ENCODE assay signal across 28 cellular contexts in the genomic region with DNA sequence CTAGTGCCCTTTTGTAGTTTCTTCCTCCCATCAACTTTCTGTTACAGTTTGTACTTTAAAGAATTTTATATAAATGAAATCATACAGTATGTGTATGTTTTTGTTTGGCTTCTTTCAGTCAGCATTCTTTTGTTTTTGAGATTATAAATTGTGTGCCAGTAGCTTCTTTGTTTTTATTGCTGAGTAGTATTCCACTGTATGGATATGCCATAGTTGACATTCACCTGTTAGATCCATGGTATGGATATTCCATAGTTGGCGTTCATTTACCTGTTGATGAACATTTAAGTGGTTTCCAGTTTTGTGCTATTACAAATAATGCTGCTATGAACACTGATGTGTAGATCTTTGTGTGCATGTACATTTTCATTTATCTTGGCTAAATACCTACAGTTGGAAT.
"Had no signal": no experiment of that assay in that cellular context is flagged by ENCODE, and none has a peak within 500 bp of the region (broad histone marks: within the 10 kb centered on the region; RNA-seq: fewer than 3 reads in every experiment).

No MANE protein-coding gene starts in this region.

- H3K4me3 Mint-ChIP-seq: stimulated activated effector memory CD8-positive, alpha-beta T cell treated with anti-CD3 and anti-CD28 coated beads, Interleukin-12 subunit alpha, Interleukin-12 subunit beta, amount 100 ng/mL, for 72 hours; stimulated activated memory B cell treated with anti-CD40 and anti-IgM and Interleukin-4, amounts not matched to agents 10 μg/mL and 1 μg/mL and 100 μg/mL, for 72 hours; stimulated activated naive B cell treated with anti-CD40 and anti-IgM and Interleukin-4, amounts not matched to agents 10 μg/mL and 1 μg/mL and 100 μg/mL, for 72 hours; stimulated activated naive CD8-positive, alpha-beta T cell treated with anti-CD3 and anti-CD28 coated beads, Interleukin-15, amount 100 ng/mL, for 72 hours; stimulated activated naive CD8-positive, alpha-beta T cell treated with anti-CD3 and anti-CD28 coated beads, Interleukin-15, Interleukin-2, amounts not matched to agents 100 ng/mL and 50 ng/mL, for 24 hours; type B pancreatic cell had no signal

- H3K9me3 Mint-ChIP-seq: stimulated activated effector memory CD8-positive, alpha-beta T cell treated with anti-CD3 and anti-CD28 coated beads, Interleukin-12 subunit alpha, Interleukin-12 subunit beta, amount 100 ng/mL, for 72 hours; stimulated activated memory B cell treated with anti-CD40 and anti-IgM and Interleukin-4, amounts not matched to agents 10 μg/mL and 1 μg/mL and 100 μg/mL, for 72 hours; stimulated activated naive B cell treated with anti-CD40 and anti-IgM and Interleukin-4, amounts not matched to agents 10 μg/mL and 1 μg/mL and 100 μg/mL, for 72 hours; stimulated activated naive CD8-positive, alpha-beta T cell treated with anti-CD3 and anti-CD28 coated beads, Interleukin-15, amount 100 ng/mL, for 72 hours; stimulated activated naive CD8-positive, alpha-beta T cell treated with anti-CD3 and anti-CD28 coated beads, Interleukin-15, Interleukin-2, amounts not matched to agents 100 ng/mL and 50 ng/mL, for 24 hours; type B pancreatic cell had no signal

- H3K4me1 ChIP-seq: testis, tibial nerve, transverse colon, uterus, vagina had no signal

- H3K27ac ChIP-seq: stomach, suprapubic skin, testis, thoracic aorta, thyroid gland, tibial artery, tibial nerve, transverse colon, upper lobe of left lung, upper lobe of right lung, uterus, vagina had no signal

- H3K27me3 Mint-ChIP-seq: stimulated activated memory B cell treated with anti-CD40 and anti-IgM and Interleukin-4, amounts not matched to agents 10 μg/mL and 1 μg/mL and 100 μg/mL, for 72 hours; type B pancreatic cell had no signal

- H3K9me3 ChIP-seq: stomach, suprapubic skin, testis, thoracic aorta, thyroid gland, tibial artery, tibial nerve, transverse colon, upper lobe of left lung, upper lobe of right lung, uterus, vagina had no signal

- H3K27ac Mint-ChIP-seq: stimulated activated effector memory CD8-positive, alpha-beta T cell treated with anti-CD3 and anti-CD28 coated beads, Interleukin-12 subunit alpha, Interleukin-12 subunit beta, amount 100 ng/mL, for 72 hours; stimulated activated memory B cell treated with anti-CD40 and anti-IgM and Interleukin-4, amounts not matched to agents 10 μg/mL and 1 μg/mL and 100 μg/mL, for 72 hours; stimulated activated naive B cell treated with anti-CD40 and anti-IgM and Interleukin-4, amounts not matched to agents 10 μg/mL and 1 μg/mL and 100 μg/mL, for 72 hours; stimulated activated naive CD8-positive, alpha-beta T cell treated with anti-CD3 and anti-CD28 coated beads, Interleukin-15, Interleukin-2, amounts not matched to agents 100 ng/mL and 50 ng/mL, for 24 hours; type B pancreatic cell had no signal

- ATAC-seq: stimulated activated effector memory CD8-positive, alpha-beta T cell treated with anti-CD3 and anti-CD28 coated beads, Interleukin-12 subunit alpha, Interleukin-12 subunit beta, amount 100 ng/mL, for 72 hours; stimulated activated memory B cell treated with anti-CD40 and anti-IgM and Interleukin-4, amounts not matched to agents 10 μg/mL and 1 μg/mL and 100 μg/mL, for 72 hours; stimulated activated naive B cell treated with anti-CD40 and anti-IgM and Interleukin-4, amounts not matched to agents 10 μg/mL and 1 μg/mL and 100 μg/mL, for 72 hours; stimulated activated naive CD8-positive, alpha-beta T cell treated with anti-CD3 and anti-CD28 coated beads, Interleukin-15, amount 100 ng/mL, for 72 hours; stimulated activated naive CD8-positive, alpha-beta T cell treated with anti-CD3 and anti-CD28 coated beads, Interleukin-15, Interleukin-2, amounts not matched to agents 100 U/mL and 50 U/mL, for 24 hours; upper lobe of right lung had no signal

- H3K4me1 Mint-ChIP-seq: stimulated activated effector memory CD8-positive, alpha-beta T cell treated with anti-CD3 and anti-CD28 coated beads, Interleukin-12 subunit alpha, Interleukin-12 subunit beta, amount 100 ng/mL, for 72 hours had no signal

- H3K36me3 Mint-ChIP-seq: stimulated activated effector memory CD8-positive, alpha-beta T cell treated with anti-CD3 and anti-CD28 coated beads, Interleukin-12 subunit alpha, Interleukin-12 subunit beta, amount 100 ng/mL, for 72 hours; stimulated activated memory B cell treated with anti-CD40 and anti-IgM and Interleukin-4, amounts not matched to agents 10 μg/mL and 1 μg/mL and 100 μg/mL, for 72 hours; stimulated activated naive B cell treated with anti-CD40 and anti-IgM and Interleukin-4, amounts not matched to agents 10 μg/mL and 1 μg/mL and 100 μg/mL, for 72 hours; type B pancreatic cell had no signal

- H3K4me3 ChIP-seq: stomach, suprapubic skin, testis, thoracic aorta, thyroid gland, tibial artery, tibial nerve, transverse colon, upper lobe of left lung, upper lobe of right lung, uterus, vagina had no signal

- H3K36me3 ChIP-seq: stomach, suprapubic skin, thoracic aorta, thyroid gland, tibial artery, tibial nerve, transverse colon, upper lobe of left lung, upper lobe of right lung, uterus, vagina had no signal

- H3K27me3 ChIP-seq: stomach, suprapubic skin, testis, thyroid gland, tibial artery, transverse colon, upper lobe of left lung, upper lobe of right lung, uterus, vagina had no signal

- DNase-seq: stimulated activated CD4-positive, alpha-beta T cell treated with anti-CD3 and anti-CD28 coated beads, Interleukin-2, amount 100 ng/mL, for 48 hours; stimulated activated CD4-positive, alpha-beta T cell treated with anti-CD3 and anti-CD28 coated beads, Interleukin-4, amount 100 ng/mL, for 1 hour; stimulated activated CD4-positive, alpha-beta T cell treated with anti-CD3 and anti-CD28 coated beads, Interleukin-4, amount 100 ng/mL, for 24 hours; stimulated activated CD4-positive, alpha-beta T cell treated with anti-CD3 and anti-CD28 coated beads, Interleukin-4, amount 100 ng/mL, for 4 hours; stimulated activated CD8-positive, alpha-beta memory T cell treated with anti-CD3 and anti-CD28 coated beads, Interleukin-4, amount 100 ng/mL, for 48 hours; stimulated activated naive B cell treated with anti-CD40 and anti-IgM and Interleukin-4, amounts not matched to agents 10 μg/mL and 1 μg/mL and 100 μg/mL, for 72 hours; stimulated activated naive CD4-positive, alpha-beta T cell; stimulated activated naive CD4-positive, alpha-beta T cell treated with Interleukin-2 at 50 U/mL for 16 hours; stimulated activated naive CD8-positive, alpha-beta T cell treated with anti-CD3 and anti-CD28 coated beads, Interleukin-15, amount 100 ng/mL, for 72 hours; stimulated activated naive CD8-positive, alpha-beta T cell treated with anti-CD3 and anti-CD28 coated beads, Interleukin-15, Interleukin-2, amounts not matched to agents 100 U/mL and 50 U/mL, for 24 hours; stomach; substantia nigra; testis; thyroid gland; tibial artery; transverse colon; trophoblast cell; upper lobe of left lung; upper lobe of right lung; uterus had no signal
